27 cellular contexts compared by ENCODE assay signal in genomic region chr1:24795236-24795635, GRCh38. TPM values are rescaled to one million over a fixed set of nuclear protein-coding genes. Genes with fewer than 3 reads are reported as not detected.
DNase-seq lines count a peak whose midpoint lies in the region; ATAC-seq, FAIRE-seq and TF ChIP-seq lines count a peak whose summit lies in the region.
"Had no signal": no experiment of that assay in that cellular context is flagged by ENCODE, and none has a peak within 500 bp of the region (broad histone marks: within the 10 kb centered on the region; RNA-seq: fewer than 3 reads in every experiment).

No MANE protein-coding gene starts in this region.

- no peak for DNase-seq in right atrium auricular region (ENCODE audit: low spot score)
- no peak for DNase-seq in cardiac septum (ENCODE audit: low spot score)
- no peak for DNase-seq in coronary artery (ENCODE audit: low spot score)
- DNase-seq in trophoblast cell: peak; percentile 21 to 62
- no peak for DNase-seq in omental fat pad (ENCODE audit: low spot score)
- no peak for DNase-seq in lower lobe of right lung
- no peak for DNase-seq in endodermal cell
- no peak for DNase-seq in GM12892 (ENCODE audit: insufficient read length)
- DNase-seq: activated CD4-positive, alpha-beta T cell treated with anti-CD3 and anti-CD28 coated beads, Interleukin-2, amount 10 ng/mL, durations not matched to agents 24 days and 14 days; activated CD8-positive, alpha-beta memory T cell treated with anti-CD3 and anti-CD28 coated beads, Interleukin-2, amount 10 ng/mL, durations not matched to agents 7 days and 5 days; activated naive CD4-positive, alpha-beta T cell treated with anti-CD3 and anti-CD28 coated beads for 36 hours; activated T-cell treated with anti-CD3 and anti-CD28 coated beads, Interleukin-2, amount 50 U/mL, for 72 hours; amygdala; Caco-2; central memory CD4-positive, alpha-beta T cell; DND-41; foreskin keratinocyte; hippocampal formation; NCI-H1105; NCI-H2029; stimulated activated naive CD8-positive, alpha-beta T cell treated with anti-CD3 and anti-CD28 coated beads, Interleukin-15, amount 100 ng/mL, for 72 hours; WERI-Rb-1 had no signal

- no peak overlapping the region for H3K23ac ChIP-seq in trophoblast cell (ENCODE audit: low read length)

- no peak overlapping the region for H3K4me2 ChIP-seq in trophoblast cell (ENCODE audit: low read length)
- H3K4me2 ChIP-seq: BLaER1 had no signal

- no peak overlapping the region for H2BK5ac ChIP-seq in trophoblast cell (ENCODE audit: low read depth, low read length, poor library complexity)

- FAIRE-seq in GM12892 (lab: Jason Lieb, UNC): no peak
- FAIRE-seq: GM12891 had no signal

- H3K4me1 ChIP-seq in right atrium auricular region (peaks cover 0 to 35% of the 10 kb centered on the region in 2 donors), trophoblast cell (ENCODE audit: control insufficient read depth in 1 of 2, insufficient read depth in 2 of 2, low read length in 2 of 2) (no peaks in the 10 kb centered on the region), lower lobe of right lung (peaks cover 42% of the 10 kb centered on the region), endodermal cell (ENCODE audit: control insufficient read depth, insufficient read depth, low read length) (no peaks in the 10 kb centered on the region)
- H3K4me1 ChIP-seq: Caco-2 had no signal

- H3K27ac ChIP-seq in right atrium auricular region (peak overlapping the region; percentile 75 to 79), coronary artery (peak overlapping the region; percentile 57 to 86), trophoblast cell (ENCODE audit: low read depth, low read length) (no peak overlapping the region), lower lobe of right lung (no peak overlapping the region), endodermal cell (ENCODE audit: low read depth, low read length) (no peak overlapping the region)
- H3K27ac ChIP-seq: BLaER1, foreskin keratinocyte, WERI-Rb-1 had no signal

- H4K8ac ChIP-seq in trophoblast cell (ENCODE audit: low read depth, low read length): no peak overlapping the region

- no peaks in the 10 kb centered on the region for H3K27me3 ChIP-seq in right atrium auricular region
- no peaks in the 10 kb centered on the region for H3K27me3 ChIP-seq in trophoblast cell (ENCODE audit: insufficient read depth, low read length)
- no peaks in the 10 kb centered on the region for H3K27me3 ChIP-seq in lower lobe of right lung (ENCODE audit: low read depth)
- H3K27me3 ChIP-seq in endodermal cell (ENCODE audit: control insufficient read depth, insufficient read depth, low read length, poor library complexity, severe bottlenecking): no peaks in the 10 kb centered on the region
- H3K27me3 ChIP-seq: BLaER1, foreskin keratinocyte had no signal

- no peak for TF ChIP-seq POLR2A in GM12892 (IDR thresholded peaks at IDR 0.05; ENCODE audit: low read depth, low read length)

- no peak overlapping the region for H3K14ac ChIP-seq in trophoblast cell (ENCODE audit: low read length)

- no peaks in the 10 kb centered on the region for H3K9me3 ChIP-seq in right atrium auricular region
- no peaks in the 10 kb centered on the region for H3K9me3 ChIP-seq in trophoblast cell (ENCODE audit: insufficient read depth, low read depth, low read length)
- H3K9me3 ChIP-seq in lower lobe of right lung: no peaks in the 10 kb centered on the region
- H3K9me3 ChIP-seq in endodermal cell (ENCODE audit: control insufficient read depth, low read length): peaks cover 15% of the 10 kb centered on the region
- H3K9me3 ChIP-seq: Caco-2 had no signal

- peaks cover 9% of the 10 kb centered on the region for H3K36me3 ChIP-seq in right atrium auricular region
- H3K36me3 ChIP-seq in trophoblast cell (ENCODE audit: control insufficient read depth in 1 of 2, insufficient read depth in 2 of 2, low read length in 2 of 2): peaks cover 5% of the 10 kb centered on the region in 2 experiments
- H3K36me3 ChIP-seq in lower lobe of right lung: peaks cover 10% of the 10 kb centered on the region
- peaks cover 17% of the 10 kb centered on the region for H3K36me3 ChIP-seq in endodermal cell (ENCODE audit: control insufficient read depth, insufficient read depth, low read length)

- no peak overlapping the region for H3K4me3 ChIP-seq in right atrium auricular region
- no peak overlapping the region for H3K4me3 ChIP-seq in coronary artery
- H3K4me3 ChIP-seq in trophoblast cell (ENCODE audit: low read depth, low read length): no peak overlapping the region
- no peak overlapping the region for H3K4me3 ChIP-seq in lower lobe of right lung
- no peak overlapping the region for H3K4me3 ChIP-seq in endodermal cell (ENCODE audit: low read length)
- H3K4me3 ChIP-seq: BLaER1 had no signal

- intact Hi-C loops in cardiac septum (cut with DNase I): no loop called here
- intact Hi-C loops in lower lobe of right lung (cut with DNase I): no loop called here

- no peak overlapping the region for H4K12ac ChIP-seq in trophoblast cell (ENCODE audit: low read depth, low read length)

- H4K91ac ChIP-seq in trophoblast cell (ENCODE audit: low read depth, low read length): no peak overlapping the region

- H3K79me1 ChIP-seq in trophoblast cell (ENCODE audit: low read length): no peaks in the 10 kb centered on the region

- no peak overlapping the region for H3K4me3 Mint-ChIP-seq in endodermal cell
- H3K4me3 Mint-ChIP-seq: activated CD4-positive, alpha-beta T cell treated with anti-CD3 and anti-CD28 coated beads, Interleukin-2, amount 10 ng/mL, durations not matched to agents 24 days and 14 days; activated CD8-positive, alpha-beta memory T cell treated with anti-CD3 and anti-CD28 coated beads, Interleukin-2, amount 10 ng/mL, durations not matched to agents 7 days and 5 days; activated naive CD4-positive, alpha-beta T cell treated with anti-CD3 and anti-CD28 coated beads for 36 hours; activated T-cell treated with anti-CD3 and anti-CD28 coated beads, Interleukin-2, amount 50 U/mL, for 72 hours; natural killer cell treated with Interleukin-12 subunit alpha and Interleukin-12 subunit beta and Interleukin-15 and Interleukin-18, amount 100 ng/mL, for 72 hours; stimulated activated naive CD8-positive, alpha-beta T cell treated with anti-CD3 and anti-CD28 coated beads, Interleukin-15, amount 100 ng/mL, for 72 hours; T-helper 2 cell treated with Interferon-gamma antibody and Interleukin-4, amounts not matched to agents 5 μg/mL and 100 μg/mL, for 36 hours had no signal

- peak overlapping the region; percentile 93 for H3K4ac ChIP-seq in trophoblast cell (ENCODE audit: low read depth, low read length)

- peaks cover 12% of the 10 kb centered on the region for H3K4me1 Mint-ChIP-seq in endodermal cell
- H3K4me1 Mint-ChIP-seq: activated CD4-positive, alpha-beta T cell treated with anti-CD3 and anti-CD28 coated beads, Interleukin-2, amount 10 ng/mL, durations not matched to agents 24 days and 14 days; activated CD8-positive, alpha-beta memory T cell treated with anti-CD3 and anti-CD28 coated beads, Interleukin-2, amount 10 ng/mL, durations not matched to agents 7 days and 5 days; stimulated activated naive CD8-positive, alpha-beta T cell treated with anti-CD3 and anti-CD28 coated beads, Interleukin-15, amount 100 ng/mL, for 72 hours had no signal

- ATAC-seq in omental fat pad (ENCODE audit: low FRiP score) (no peak), lower lobe of right lung (no peak)
- ATAC-seq: activated CD8-positive, alpha-beta memory T cell treated with anti-CD3 and anti-CD28 coated beads, Interleukin-2, amount 10 ng/mL, durations not matched to agents 7 days and 5 days; activated T-cell treated with anti-CD3 and anti-CD28 coated beads, Interleukin-2, amount 50 U/mL, for 72 hours; foreskin keratinocyte; natural killer cell treated with Interleukin-12 subunit alpha and Interleukin-12 subunit beta and Interleukin-15 and Interleukin-18, amount 100 ng/mL, for 72 hours; sciatic nerve; stimulated activated naive CD8-positive, alpha-beta T cell treated with anti-CD3 and anti-CD28 coated beads, Interleukin-15, amount 100 ng/mL, for 72 hours had no signal

- no peak overlapping the region for H3K18ac ChIP-seq in trophoblast cell (ENCODE audit: low read length)

- no peak overlapping the region for H2AFZ ChIP-seq in trophoblast cell (ENCODE audit: insufficient read depth, low read length, poor library complexity)

- H3K36me3 Mint-ChIP-seq in endodermal cell (ENCODE audit: low read depth): peaks cover 24% of the 10 kb centered on the region
- H3K36me3 Mint-ChIP-seq: natural killer cell treated with Interleukin-12 subunit alpha and Interleukin-12 subunit beta and Interleukin-15 and Interleukin-18, amount 100 ng/mL, for 72 hours had no signal

- H3K9ac ChIP-seq in trophoblast cell (ENCODE audit: low read length) (no peak overlapping the region), endodermal cell (ENCODE audit: extremely low read depth, low read length, poor library complexity, severe bottlenecking) (no peak overlapping the region)
- H3K9ac ChIP-seq: BLaER1 had no signal

- no peak overlapping the region for H3K27ac Mint-ChIP-seq in endodermal cell
- H3K27ac Mint-ChIP-seq: activated CD4-positive, alpha-beta T cell treated with anti-CD3 and anti-CD28 coated beads, Interleukin-2, amount 10 ng/mL, durations not matched to agents 24 days and 14 days; activated CD8-positive, alpha-beta memory T cell treated with anti-CD3 and anti-CD28 coated beads, Interleukin-2, amount 10 ng/mL, durations not matched to agents 7 days and 5 days; activated naive CD4-positive, alpha-beta T cell treated with anti-CD3 and anti-CD28 coated beads for 36 hours; activated T-cell treated with anti-CD3 and anti-CD28 coated beads, Interleukin-2, amount 50 U/mL, for 72 hours; natural killer cell treated with Interleukin-12 subunit alpha and Interleukin-12 subunit beta and Interleukin-15 and Interleukin-18, amount 100 ng/mL, for 72 hours; stimulated activated naive CD8-positive, alpha-beta T cell treated with anti-CD3 and anti-CD28 coated beads, Interleukin-15, amount 100 ng/mL, for 72 hours; T-helper 2 cell treated with Interferon-gamma antibody and Interleukin-4, amounts not matched to agents 5 μg/mL and 100 μg/mL, for 36 hours had no signal

- no peaks in the 10 kb centered on the region for H3K27me3 Mint-ChIP-seq in endodermal cell (ENCODE audit: insufficient read depth)
- H3K27me3 Mint-ChIP-seq: natural killer cell treated with Interleukin-12 subunit alpha and Interleukin-12 subunit beta and Interleukin-15 and Interleukin-18, amount 100 ng/mL, for 72 hours; stimulated activated naive CD8-positive, alpha-beta T cell treated with anti-CD3 and anti-CD28 coated beads, Interleukin-15, amount 100 ng/mL, for 72 hours had no signal

- no peak overlapping the region for H2AK5ac ChIP-seq in trophoblast cell (ENCODE audit: low read length)

- H2BK120ac ChIP-seq in trophoblast cell (ENCODE audit: insufficient read depth, low read length, poor library complexity): no peak overlapping the region

- H2BK12ac ChIP-seq in trophoblast cell (ENCODE audit: low read length): no peak overlapping the region

- H3K9me3 Mint-ChIP-seq in endodermal cell: peaks cover 22% of the 10 kb centered on the region
- H3K9me3 Mint-ChIP-seq: activated naive CD4-positive, alpha-beta T cell treated with anti-CD3 and anti-CD28 coated beads for 36 hours; activated T-cell treated with anti-CD3 and anti-CD28 coated beads, Interleukin-2, amount 50 U/mL, for 72 hours; natural killer cell treated with Interleukin-12 subunit alpha and Interleukin-12 subunit beta and Interleukin-15 and Interleukin-18, amount 100 ng/mL, for 72 hours; T-helper 2 cell treated with Interferon-gamma antibody and Interleukin-4, amounts not matched to agents 5 μg/mL and 100 μg/mL, for 36 hours had no signal

- WGBS in trophoblast cell (ENCODE audit: extremely low coverage, insufficient coverage, insufficient read length): no CpG with 5 or more reads among the region's 5 CpGs
- 98 to 100% methylated on average over 3 to 5 of the region's 5 CpGs for WGBS in endodermal cell (ENCODE audit: insufficient coverage in 1 of 2, insufficient read length in 1 of 2), 2 experiments

- H3K79me2 ChIP-seq in trophoblast cell (ENCODE audit: control insufficient read depth, insufficient read depth, low read length, poor library complexity): peaks cover 7% of the 10 kb centered on the region

- TF ChIP-seq CTCF in right atrium auricular region (IDR thresholded peaks at IDR 0.05) (no peak), coronary artery (IDR thresholded peaks at IDR 0.05) (no peak), omental fat pad (IDR thresholded peaks at IDR 0.05) (no peak), lower lobe of right lung (IDR thresholded peaks at IDR 0.05) (no peak), endodermal cell (conservative IDR thresholded peaks at IDR 0.05) (no peak)

RNA-seq across cellular contexts. Expression of gene CLIC4, which starts 50.0 kb away (rescaled TPM):
- total RNA-seq in right atrium auricular region (100 to 1,000 TPM; 236 to 265 TPM), cardiac septum (316 TPM), omental fat pad (100 to 1,000 TPM; 205 to 309 (median 292) TPM), lower lobe of right lung (169 TPM), endodermal cell (100 to 1,000 TPM; 119 to 146 TPM)
- polyA plus RNA-seq in trophoblast cell (2013): 204 and 206 TPM in 2 replicates
- 182 TPM for polyA plus RNA-seq in endodermal cell (2013, experiment 1 of 2)
- polyA plus RNA-seq in endodermal cell (2013, experiment 2 of 2): 170 TPM
- polyA plus RNA-seq in GM12892 (2012; ENCODE audit: missing spikeins): 39.3 TPM

Comparison
In these comparisons a context has a peak if more than half of its experiments do, and no peak if none do; other contexts are left out.
1. DNase-seq: peak in trophoblast cell (2 of 2); none in right atrium auricular region (single experiment), cardiac septum (single experiment), coronary artery (single experiment), omental fat pad (single experiment), lower lobe of right lung (single experiment), endodermal cell (single experiment) and GM12892 (single experiment).
2. H3K27ac ChIP-seq: peak in right atrium auricular region (2 of 2) and coronary artery (2 of 2); none in trophoblast cell (single experiment), lower lobe of right lung (single experiment) and endodermal cell (single experiment).